Comparison of ENCODE assay signal across 22 cellular contexts in genomic region chr12:128163096-128163495, GRCh38.
DNase-seq lines count a peak whose midpoint lies in the region; ATAC-seq, FAIRE-seq and TF ChIP-seq lines count a peak whose summit lies in the region.
"Had no signal": no experiment of that assay in that cellular context is flagged by ENCODE, and none has a peak within 500 bp of the region (broad histone marks: within the 10 kb centered on the region; RNA-seq: fewer than 3 reads in every experiment).

No MANE protein-coding gene starts in this region.

- no peak overlapping the region for H3K4me2 ChIP-seq in parathyroid adenoma (ENCODE audit: low read length)
- H3K4me2 ChIP-seq: A549, GM23338 had no signal

- H3K4me1 ChIP-seq in parathyroid adenoma (no peaks in the 10 kb centered on the region), sigmoid colon (no peaks in the 10 kb centered on the region)
- H3K4me1 ChIP-seq: A549 had no signal

- FAIRE-seq in GM19239 (lab: Jason Lieb, UNC): no peak
- FAIRE-seq: A549, GM12878, H54 had no signal

- ATAC-seq in T-helper 17 cell: no peak
- ATAC-seq: A549, GM12878, GM23338 had no signal

- no peak overlapping the region for H3K4me3 Mint-ChIP-seq in T-helper 17 cell
- H3K4me3 Mint-ChIP-seq: CD4-positive, alpha-beta memory T cell; GM23338 had no signal

- WGBS in sigmoid colon, 2 donors: 69 to 77% methylated on average over 5 of the region's 5 CpGs

- H3K4me1 Mint-ChIP-seq in T-helper 17 cell: no peaks in the 10 kb centered on the region
- H3K4me1 Mint-ChIP-seq: CD4-positive, alpha-beta memory T cell; GM23338 had no signal

- H3K36me3 ChIP-seq in parathyroid adenoma (ENCODE audit: control insufficient read depth, insufficient read depth, low read length) (no peaks in the 10 kb centered on the region), sigmoid colon (no peaks in the 10 kb centered on the region)

- no peaks in the 10 kb centered on the region for H3K36me3 Mint-ChIP-seq in T-helper 17 cell (ENCODE audit: low read depth)
- H3K36me3 Mint-ChIP-seq: CD4-positive, alpha-beta memory T cell had no signal

- H3K27me3 ChIP-seq in parathyroid adenoma (ENCODE audit: control insufficient read depth, insufficient read depth, low read length) (peaks cover 6% of the 10 kb centered on the region), sigmoid colon (no peaks in the 10 kb centered on the region)

- TF ChIP-seq POLR2A in sigmoid colon (IDR thresholded peaks at IDR 0.05): no peak

- DNase-seq in ELF-1 (ENCODE audit: low read depth, low spot score): peak; percentile 52
- peak; percentile 85 for DNase-seq in islet precursor cell
- no peak for DNase-seq in GM19239 (ENCODE audit: insufficient read length, low spot score)
- no peak for DNase-seq in activated CD4-positive, CD25-positive, alpha-beta regulatory T cell (lab: John Stamatoyannopoulos, UW)
- no peak for DNase-seq in T-helper 17 cell
- no peak for DNase-seq in sigmoid colon
- DNase-seq: 8988T; ACHN; AML-193; C1 segment of cervical spinal cord; Calu3; CD4-positive, alpha-beta memory T cell; COR-L47; DMS153; DND-41; GDM1; HCEC 1CT had no signal

- H3K9ac ChIP-seq in parathyroid adenoma: no peak overlapping the region

- H3K9me3 ChIP-seq in parathyroid adenoma (ENCODE audit: control insufficient read depth, low read length) (no peaks in the 10 kb centered on the region), T-helper 17 cell (ENCODE audit: control insufficient read depth, low read length, poor library complexity, severe bottlenecking) (no peaks in the 10 kb centered on the region), sigmoid colon (no peaks in the 10 kb centered on the region)
- H3K9me3 ChIP-seq: A549 had no signal

- no peak overlapping the region for H3K27ac ChIP-seq in parathyroid adenoma
- no peak overlapping the region for H3K27ac ChIP-seq in sigmoid colon
- H3K27ac ChIP-seq: A549 had no signal

- H3K4me3 ChIP-seq in parathyroid adenoma (ENCODE audit: low read depth, low read length): no peak overlapping the region
- H3K4me3 ChIP-seq in sigmoid colon: no peak overlapping the region
- H3K4me3 ChIP-seq: A549, GM12878, GM23338 had no signal

- H2AFZ ChIP-seq in parathyroid adenoma: peak overlapping the region; percentile 16
- H2AFZ ChIP-seq: GM23338 had no signal

- H3K79me2 ChIP-seq in parathyroid adenoma: no peaks in the 10 kb centered on the region

- intact Hi-C loops in sigmoid colon (cut with DNase I): no loop called here

- TF ChIP-seq EP300 in sigmoid colon (IDR thresholded peaks at IDR 0.05): no peak

- H3K27ac Mint-ChIP-seq in T-helper 17 cell: no peak overlapping the region
- H3K27ac Mint-ChIP-seq: CD4-positive, alpha-beta memory T cell; GM23338 had no signal

- H3K27me3 Mint-ChIP-seq in T-helper 17 cell: no peaks in the 10 kb centered on the region
- H3K27me3 Mint-ChIP-seq: CD4-positive, alpha-beta memory T cell had no signal

- no peak for TF ChIP-seq CTCF in parathyroid adenoma (IDR thresholded peaks at IDR 0.05)
- no peak for TF ChIP-seq CTCF in sigmoid colon (IDR thresholded peaks at IDR 0.05)

Comparison
In these comparisons a context has a peak if more than half of its experiments do, and no peak if none do; other contexts are left out.
1. DNase-seq: peak in ELF-1 (single experiment) and islet precursor cell (single experiment); none in GM19239 (single experiment), activated CD4-positive, CD25-positive, alpha-beta regulatory T cell (0 of 4), T-helper 17 cell (0 of 3) and sigmoid colon (single experiment).